In genomic region chr12:93089805-93090569, GRCh38 we compare ENCODE assay signal across 9 cellular contexts.
DNase-seq lines count a peak whose midpoint lies in the region; ATAC-seq, FAIRE-seq and TF ChIP-seq lines count a peak whose summit lies in the region.
"Had no signal": no experiment of that assay in that cellular context is flagged by ENCODE, and none has a peak within 500 bp of the region (broad histone marks: within the 10 kb centered on the region; RNA-seq: fewer than 3 reads in every experiment).

No MANE protein-coding gene starts in this region.

- H3K4me1 ChIP-seq in astrocyte (ENCODE audit: insufficient read depth, low read length): peaks cover 28% of the 10 kb centered on the region
- H3K4me1 ChIP-seq in osteoblast (ENCODE audit: insufficient read depth, low read length): peaks cover 28% of the 10 kb centered on the region
- no peaks in the 10 kb centered on the region for H3K4me1 ChIP-seq in left ventricle myocardium inferior
- no peaks in the 10 kb centered on the region for H3K4me1 ChIP-seq in testis

- no peaks in the 10 kb centered on the region for H3K36me3 Mint-ChIP-seq in astrocyte (ENCODE audit: low read depth, unreplicated experiment)

- H3K4me2 ChIP-seq in astrocyte (ENCODE audit: low read length) (peak overlapping the region; percentile 39), osteoblast (ENCODE audit: insufficient read depth, low read length) (peak overlapping the region; percentile 10)

- peak overlapping the region; percentile 93 for H3K27ac Mint-ChIP-seq in astrocyte (ENCODE audit: unreplicated experiment)

- H3K27me3 ChIP-seq in astrocyte (ENCODE audit: insufficient read depth, low read length) (no peaks in the 10 kb centered on the region), osteoblast (ENCODE audit: insufficient read depth, low read length) (no peaks in the 10 kb centered on the region), left ventricle myocardium inferior (ENCODE audit: low read depth) (no peaks in the 10 kb centered on the region), testis (no peaks in the 10 kb centered on the region)

- peak overlapping the region; percentile 35 for H2AFZ ChIP-seq in astrocyte (ENCODE audit: low read depth, low read length)
- no peak overlapping the region for H2AFZ ChIP-seq in osteoblast (ENCODE audit: low read length)

- no peak for ATAC-seq in left ventricle myocardium superior
- ATAC-seq in GM19324 (IDR thresholded peaks at IDR 0.05; ENCODE audit: low FRiP score, unreplicated experiment): no peak

- H3K9ac ChIP-seq in astrocyte (ENCODE audit: low read length): peak overlapping the region; percentile 23

- H3K9me3 Mint-ChIP-seq in astrocyte (ENCODE audit: unreplicated experiment): no peaks in the 10 kb centered on the region

- peak; percentile 38 for DNase-seq in GM12864 (ENCODE audit: low read depth)
- peak; percentile 93 for DNase-seq in NB4 (ENCODE audit: low read depth)
- peak; percentile 90 for DNase-seq in astrocyte (ENCODE audit: low read depth)
- DNase-seq in osteoblast (ENCODE audit: insufficient read length, low spot score, missing footprints): no peak
- no peak for DNase-seq in left ventricle myocardium superior
- no peak for DNase-seq in left ventricle myocardium inferior
- no peak for DNase-seq in testis

- 70 to 87% methylated on average over 5 of the region's 5 CpGs for WGBS in testis, 2 donors

- TF ChIP-seq CTCF in GM12864 (IDR thresholded peaks at IDR 0.05; ENCODE audit: low read depth, low read length, missing control alignments) (no peak), NB4 (IDR thresholded peaks at IDR 0.05; ENCODE audit: low read depth, low read length) (no peak), astrocyte (IDR thresholded peaks at IDR 0.05; ENCODE audit: insufficient read depth, low read depth, low read length) (no peak), osteoblast (IDR thresholded peaks at IDR 0.05; ENCODE audit: extremely low read depth, low read depth, low read length) (no peak), left ventricle myocardium inferior (IDR thresholded peaks at IDR 0.05; ENCODE audit: borderline replicate concordance) (no peak), testis (IDR thresholded peaks at IDR 0.05) (no peak)

- H3K27ac ChIP-seq in astrocyte (ENCODE audit: low read depth, low read length): peak overlapping the region; percentile 78
- peak overlapping the region; percentile 54 for H3K27ac ChIP-seq in osteoblast (ENCODE audit: low read depth, low read length)
- H3K27ac ChIP-seq in left ventricle myocardium inferior (replicated peaks): no peak overlapping the region
- no peak overlapping the region for H3K27ac ChIP-seq in testis

- H3K79me2 ChIP-seq in astrocyte (ENCODE audit: insufficient read depth, low read length): no peaks in the 10 kb centered on the region
- no peaks in the 10 kb centered on the region for H3K79me2 ChIP-seq in osteoblast (ENCODE audit: insufficient read depth, low read length)

- H4K20me1 ChIP-seq in astrocyte (ENCODE audit: insufficient read depth, low read length) (no peaks in the 10 kb centered on the region), osteoblast (ENCODE audit: insufficient read depth, low read length) (no peaks in the 10 kb centered on the region)

- FAIRE-seq in astrocyte (lab: Jason Lieb, UNC): no peak
- FAIRE-seq: GM19239 had no signal

- intact Hi-C loops in left ventricle myocardium superior (cut with micrococcal nuclease) (no loop called here), left ventricle myocardium inferior (cut with micrococcal nuclease) (no loop called here), testis (cut with DNase I; ENCODE audit: low total_unique reads) (no loop called here)

- H3K4me1 Mint-ChIP-seq in astrocyte (ENCODE audit: low read depth, unreplicated experiment): peaks cover 26% of the 10 kb centered on the region

- TF ChIP-seq POLR2A in NB4 (IDR thresholded peaks at IDR 0.05; ENCODE audit: extremely low read depth, insufficient read length): no peak
- TF ChIP-seq POLR2A in testis (IDR thresholded peaks at IDR 0.05): no peak

- no peak overlapping the region for H3K4me3 ChIP-seq in GM12864 (ENCODE audit: low read depth, low read length)
- no peak overlapping the region for H3K4me3 ChIP-seq in NB4 (ENCODE audit: low read depth, low read length)
- no peak overlapping the region for H3K4me3 ChIP-seq in astrocyte (ENCODE audit: insufficient read depth, low read depth, low read length)
- H3K4me3 ChIP-seq in osteoblast (ENCODE audit: insufficient read depth, low read length): no peak overlapping the region
- no peak overlapping the region for H3K4me3 ChIP-seq in left ventricle myocardium inferior
- H3K4me3 ChIP-seq in testis: no peak overlapping the region

- no peaks in the 10 kb centered on the region for H3K36me3 ChIP-seq in astrocyte (ENCODE audit: insufficient read depth, low read length)
- no peaks in the 10 kb centered on the region for H3K36me3 ChIP-seq in osteoblast (ENCODE audit: insufficient read depth, low read length)
- no peaks in the 10 kb centered on the region for H3K36me3 ChIP-seq in left ventricle myocardium inferior
- H3K36me3 ChIP-seq in testis (ENCODE audit: low read depth, missing control alignments): no peaks in the 10 kb centered on the region

- H3K9me3 ChIP-seq in astrocyte (ENCODE audit: insufficient read depth, low read depth, low read length) (peaks cover 3% of the 10 kb centered on the region), osteoblast (ENCODE audit: low read depth, low read length) (no peaks in the 10 kb centered on the region), left ventricle myocardium inferior (replicated peaks) (peaks cover 10% of the 10 kb centered on the region), testis (no peaks in the 10 kb centered on the region)

- no peak overlapping the region for H3K4me3 Mint-ChIP-seq in astrocyte (ENCODE audit: unreplicated experiment)

- H3K27me3 Mint-ChIP-seq in astrocyte (ENCODE audit: low read depth, unreplicated experiment): no peaks in the 10 kb centered on the region

Comparison
In these comparisons a context has a peak if more than half of its experiments do, and no peak if none do; other contexts are left out.
1. DNase-seq: peak in GM12864 (single experiment), NB4 (single experiment) and astrocyte (single experiment); none in osteoblast (single experiment), left ventricle myocardium superior (single experiment), left ventricle myocardium inferior (single experiment) and testis (single experiment).
2. H3K27ac ChIP-seq: peak in astrocyte (single experiment) and osteoblast (single experiment); none in left ventricle myocardium inferior (single experiment) and testis (0 of 2).